ENCODE assay signal across 35 cellular contexts in genomic region chr5:80722916-80723315, GRCh38.
"Had no signal": no experiment of that assay in that cellular context is flagged by ENCODE, and none has a peak within 500 bp of the region (broad histone marks: within the 10 kb centered on the region; RNA-seq: fewer than 3 reads in every experiment).

No MANE protein-coding gene starts in this region.

- H3K4me3 ChIP-seq: MG63 had no signal

- H3K27me3 ChIP-seq: MG63 had no signal

- DNase-seq: Karpas-422, Kasumi-1, MG63, MM.1S, MV-4-11, NCI-H1048, NCI-H1092, NCI-H1092 treated with DMSO at 0.1 percent for 48 hours, NCI-H1105, NCI-H1105 treated with DMSO at 0.1 percent for 48 hours, NCI-H1417, NCI-H1417 treated with DMSO at 0.1 percent for 48 hours, NCI-H1436, NCI-H1436 treated with DMSO at 0.1 percent for 48 hours, NCI-H146, NCI-H1694, NCI-H1694 treated with DMSO at 0.1 percent for 48 hours, NCI-H187, NCI-H187 treated with DMSO at 0.1 percent for 48 hours, NCI-H1930, NCI-H2029, NCI-H2029 treated with DMSO at 0.1 percent for 48 hours, NCI-H2081, NCI-H2081 treated with DMSO at 0.1 percent for 48 hours, NCI-H2107, NCI-H2171, NCI-H2171 treated with DMSO at 0.1 percent for 48 hours, NCI-H2227 treated with DMSO at 0.1 percent for 48 hours, NCI-H226, NCI-H345, NCI-H446, NCI-H446 treated with DMSO at 0.1 percent for 48 hours, NCI-H510A, NCI-H510A treated with DMSO at 0.1 percent for 48 hours, NCI-H524 had no signal

- H3K9me3 ChIP-seq: MG63 had no signal
